Comparison of ENCODE assay signal across 8 cellular contexts in the genomic region with DNA sequence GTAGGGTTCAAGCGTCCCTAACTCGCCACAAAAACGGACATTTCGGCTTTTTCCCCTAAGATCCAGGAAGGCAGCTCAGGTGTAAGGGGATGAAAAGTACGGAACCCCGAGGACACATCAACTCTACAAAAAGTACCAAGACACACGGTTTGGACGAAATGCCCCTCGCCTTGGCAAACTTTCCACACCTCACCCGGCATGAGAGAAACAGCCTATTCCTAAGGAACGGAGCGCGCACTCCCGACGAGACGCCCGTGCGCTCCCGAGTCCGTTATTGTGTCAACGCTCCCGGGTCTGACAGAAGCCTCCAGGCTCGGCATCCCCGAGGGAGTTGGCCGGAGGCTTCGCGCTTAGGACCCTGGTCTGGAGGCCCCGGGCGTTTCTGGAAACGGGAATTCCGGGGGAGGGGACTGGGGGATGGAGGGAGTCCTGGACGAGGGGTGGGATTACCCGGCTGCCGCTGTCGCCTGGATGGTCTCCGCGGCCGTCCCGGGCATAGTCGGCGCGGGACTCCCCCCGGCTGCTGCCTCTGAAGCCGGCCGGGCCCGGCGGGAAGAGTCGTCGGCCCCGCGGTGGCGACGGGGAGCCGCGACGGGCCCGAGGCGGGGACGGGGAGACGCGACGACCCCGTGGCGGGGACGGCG. TPM values are rescaled to one million over a fixed set of nuclear protein-coding genes. Genes with fewer than 3 reads are reported as not detected.
A peak's percentile ranks its signal among the peaks of the same experiment; 100 is the strongest.
DNase-seq lines count a peak whose midpoint lies in the region; ATAC-seq, FAIRE-seq and TF ChIP-seq lines count a peak whose summit lies in the region.

No MANE protein-coding gene starts in this region.

- FAIRE-seq in D721Med (lab: Jason Lieb, UNC): no peak

- under 1% methylated on average over 66 of the region's 66 CpGs for WGBS in urinary bladder

- no peak overlapping the region for H3K27ac ChIP-seq in muscle layer of duodenum (ENCODE audit: low read length)
- peak overlapping the region; percentile 74 for H3K27ac ChIP-seq in urinary bladder (ENCODE audit: low read depth)

- DNase-seq in BJ (ENCODE audit: low read depth) (no peak), KBM-7 (peak; percentile 13), fibroblast of gingiva (ENCODE audit: low read depth) (peak; percentile 36), D721Med (ENCODE audit: insufficient read length, low spot score) (no peak)
- DNase-seq in activated CD8-positive, alpha-beta memory T cell treated with anti-CD3 and anti-CD28 coated beads, Interleukin-2, amount 50 U/mL, for 4 hours: peak; percentile 23

- H3K36me3 ChIP-seq in BJ (ENCODE audit: control insufficient read depth, insufficient read depth, low read length) (peaks cover 4% of the 10 kb centered on the region), muscle layer of duodenum (ENCODE audit: control insufficient read depth in 1 of 2, insufficient read depth in 2 of 2, low read length in 2 of 2) (peaks cover 11 to 17% of the 10 kb centered on the region in 2 donors), urinary bladder (ENCODE audit: insufficient read depth) (no peaks in the 10 kb centered on the region)

- ATAC-seq in GM18909 (IDR thresholded peaks at IDR 0.05; ENCODE audit: poor library complexity, unreplicated experiment): peak; percentile 14

- H3K4me1 ChIP-seq in muscle layer of duodenum (ENCODE audit: control insufficient read depth in 1 of 2, insufficient read depth in 2 of 2, low read length in 2 of 2): peaks cover 0 to 18% of the 10 kb centered on the region in 2 donors
- H3K4me1 ChIP-seq in urinary bladder (ENCODE audit: insufficient read depth): no peaks in the 10 kb centered on the region

- H3K9me3 ChIP-seq in muscle layer of duodenum (ENCODE audit: control insufficient read depth in 1 of 2, low read length in 2 of 2): no peaks in the 10 kb centered on the region

- no peak for TF ChIP-seq CTCF in BJ (IDR thresholded peaks at IDR 0.05; ENCODE audit: insufficient read depth, low read depth, low read length)
- no peak for TF ChIP-seq CTCF in D721Med (IDR thresholded peaks at IDR 0.05; ENCODE audit: insufficient read depth, missing control alignments)

- in situ Hi-C loops in KBM-7 (cut with MboI; ENCODE audit: low pct_unique_long_range_greater_than_20kb, low sequenced_read_pairs): no loop called here

- CTCF ChIA-PET in BJ (lab: Yijun Ruan, JAX): interaction anchor here (1.0 to 2.9 kb wide), 2 partner anchors 128 to 138 kb away, joined by 3 to 16 read pairs; no protein-coding TSS in a partner anchor

- POLR2A ChIA-PET in BJ (lab: Charles Lee): no interaction called here

- H3K4me3 ChIP-seq in BJ (ENCODE audit: low read depth, low read length) (peak overlapping the region; percentile 81), muscle layer of duodenum (ENCODE audit: low read depth in 1 of 2, low read length in 2 of 2) (peak overlapping the region; percentile 84 to 85), urinary bladder (ENCODE audit: low read depth, low read length) (peak overlapping the region; percentile 94)

- no peaks in the 10 kb centered on the region for H3K27me3 ChIP-seq in BJ (ENCODE audit: control insufficient read depth, insufficient read depth, low read length)
- no peaks in the 10 kb centered on the region for H3K27me3 ChIP-seq in muscle layer of duodenum (ENCODE audit: low read depth, low read length)

RNA-seq across cellular contexts. Expression of a gene that starts 0.8 kb away (rescaled TPM):
- polyA plus RNA-seq in BJ (2011; rRNA removed): 10.3 and 11.5 TPM in 2 replicates
- polyA minus RNA-seq in BJ (2011; rRNA and poly(A)+ RNA removed): 16.9 and 17.6 TPM in 2 replicates
- total RNA-seq in urinary bladder: 14.6 TPM
- polyA plus RNA-seq in urinary bladder: 10.1 TPM

RNA-seq across cellular contexts. Expression of a gene that starts 58.7 kb away (rescaled TPM):
- 10.6 and 27.8 TPM in 2 replicates for polyA plus RNA-seq in BJ (2011; rRNA removed)
- 13.5 and 16.6 TPM in 2 replicates for polyA minus RNA-seq in BJ (2011; rRNA and poly(A)+ RNA removed)
- 15.6 TPM for total RNA-seq in urinary bladder
- polyA plus RNA-seq in urinary bladder: 18.5 TPM

Comparison
In these comparisons a context has a peak if more than half of its experiments do, and no peak if none do; other contexts are left out.
1. DNase-seq: peak in KBM-7 (single experiment), activated CD8-positive, alpha-beta memory T cell treated with anti-CD3 and anti-CD28 coated beads, Interleukin-2, amount 50 U/mL, for 4 hours (single experiment) and fibroblast of gingiva (single experiment); none in BJ (single experiment) and D721Med (single experiment).
2. Peak in every context shown above with its lines, with median percentiles within 50 percentile points of each other: H3K4me3 ChIP-seq.